30 cellular contexts compared by ENCODE assay signal in the genomic region with DNA sequence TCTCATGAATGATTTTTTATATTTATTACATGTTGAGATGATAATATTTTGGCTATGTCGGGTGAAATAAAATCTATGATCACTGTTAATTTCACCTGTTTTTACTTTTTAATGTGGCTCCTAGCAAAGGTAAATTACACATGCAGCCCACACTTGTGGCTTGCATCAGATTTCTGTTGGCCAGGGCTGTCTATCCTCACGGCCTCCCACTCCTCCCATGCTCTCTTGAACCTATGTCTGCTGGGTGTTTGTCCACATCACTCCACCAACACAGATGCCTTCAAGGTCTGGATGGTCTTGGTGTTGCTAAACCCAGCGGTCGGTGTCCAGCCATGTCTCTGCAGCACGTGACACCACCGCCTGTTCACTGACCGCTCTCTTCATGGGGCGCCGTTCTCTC.
"Had no signal": no experiment of that assay in that cellular context is flagged by ENCODE, and none has a peak within 500 bp of the region (broad histone marks: within the 10 kb centered on the region; RNA-seq: fewer than 3 reads in every experiment).

No MANE protein-coding gene starts in this region.

- ATAC-seq: activated CD8-positive, alpha-beta T cell treated with anti-CD3 and anti-CD28 coated beads for 36 hours; activated naive CD4-positive, alpha-beta T cell treated with anti-CD3 and anti-CD28 coated beads, Interleukin-2, amount 50 U/mL, for 72 hours; activated T-cell treated with anti-CD3 and anti-CD28 coated beads, Interleukin-2, amount 50 U/mL, for 72 hours; activated T-helper 17 cell treated with anti-CD3 and anti-CD28 coated beads, Interleukin-2, amount 50 U/mL, for 72 hours; body of pancreas had no signal

- H3K4me1 ChIP-seq: adrenal gland, body of pancreas, breast epithelium had no signal

- H3K4me3 ChIP-seq: adrenal gland, body of pancreas, breast epithelium had no signal

- H3K27me3 ChIP-seq: adrenal gland, body of pancreas, brain microvascular endothelial cell, breast epithelium had no signal

- H3K36me3 ChIP-seq: adrenal gland, brain microvascular endothelial cell, breast epithelium had no signal

- H3K9me3 ChIP-seq: adrenal gland, body of pancreas, breast epithelium had no signal

- DNase-seq: activated B cell treated with CpG ODN at 0.5 μM for 24 hours; activated CD4-positive, alpha-beta memory T cell treated with anti-CD3 and anti-CD28 coated beads for 36 hours; activated CD4-positive, alpha-beta T cell treated with anti-CD3 and anti-CD28 coated beads for 4 hours; activated CD4-positive, alpha-beta T cell treated with anti-CD3 and anti-CD28 coated beads, Interleukin-2, amount 10 ng/mL, durations not matched to agents 24 days and 14 days; activated CD4-positive, alpha-beta T cell treated with anti-CD3 and anti-CD28 coated beads, Interleukin-2, amount 50 U/mL, for 1 hour; activated CD4-positive, alpha-beta T cell treated with anti-CD3 and anti-CD28 coated beads, Interleukin-2, amount 50 U/mL, for 4 hours; activated CD4-positive, CD25-positive, alpha-beta regulatory T cell treated with anti-CD3 and anti-CD28 coated beads, Interleukin-2, amount 50 U/mL, for 72 hours; activated CD8-positive, alpha-beta memory T cell treated with anti-CD3 and anti-CD28 coated beads, Interleukin-2, amount 50 U/mL, for 48 hours; activated CD8-positive, alpha-beta T cell treated with anti-CD3 and anti-CD28 coated beads for 36 hours; activated effector memory CD4-positive, alpha-beta T cell treated with anti-CD3 and anti-CD28 coated beads, Interleukin-2, amount 50 U/mL, for 16 hours; activated gamma-delta T cell treated with Interleukin-2 at 50 U/mL for 16 hours; activated naive CD4-positive, alpha-beta T cell; activated naive CD4-positive, alpha-beta T cell treated with anti-CD3 and anti-CD28 coated beads for 36 hours; activated naive CD4-positive, alpha-beta T cell treated with anti-CD3 and anti-CD28 coated beads, Interleukin-2, amount 50 U/mL, for 16 hours; activated naive CD8-positive, alpha-beta T cell treated with anti-CD3 and anti-CD28 coated beads for 36 hours; activated T-cell treated with anti-CD3 and anti-CD28 coated beads, Interleukin-2, amount 50 U/mL, for 24 hours; activated T-cell treated with anti-CD3 and anti-CD28 coated beads, Interleukin-2, amount 50 U/mL, for 72 hours; adrenal gland; amniotic stem cell; aorta; body of pancreas; brain microvascular endothelial cell; central memory CD4-positive, alpha-beta T cell; T-helper 1 cell; T-helper 2 cell; T-helper 9 cell had no signal

- H3K27ac ChIP-seq: adrenal gland, body of pancreas, brain microvascular endothelial cell, breast epithelium, VCaP had no signal
